Comparison of ENCODE assay signal across 18 cellular contexts in genomic region chr11:12006552-12007229, GRCh38. TPM values are rescaled to one million over a fixed set of nuclear protein-coding genes. Genes with fewer than 3 reads are reported as not detected.
DNase-seq lines count a peak whose midpoint lies in the region; ATAC-seq and TF ChIP-seq lines count a peak whose summit lies in the region.
"Had no signal": no experiment of that assay in that cellular context is flagged by ENCODE, and none has a peak within 500 bp of the region (broad histone marks: within the 10 kb centered on the region; RNA-seq: fewer than 3 reads in every experiment).

No MANE protein-coding gene starts in this region.

- H3K4me3 ChIP-seq in left ventricle myocardium inferior (peak overlapping the region; percentile 82), dorsolateral prefrontal cortex (peak overlapping the region in 57 of 59 donors; percentile 21 to 82 (median 72)), mesodermal cell (ENCODE audit: extremely low read depth, insufficient read depth, low read length, poor library complexity, severe bottlenecking) (peak overlapping the region; percentile 79), vagina (peak overlapping the region in 1 of 2 donors; percentile 60)

- 96% methylated on average over 5 of the region's 7 CpGs for WGBS in mesodermal cell (ENCODE audit: insufficient coverage in 2 of 2), 2 experiments

- no peak for DNase-seq in left ventricle myocardium inferior
- no peak for DNase-seq in Right ventricle myocardium inferior (ENCODE audit: missing footprints)
- no peak for DNase-seq in dorsolateral prefrontal cortex
- no peak for DNase-seq in vagina (ENCODE audit: extremely low spot score in 2 of 2)
- DNase-seq in stimulated activated naive CD8-positive, alpha-beta T cell treated with anti-CD3 and anti-CD28 coated beads, Interleukin-15, Interleukin-2, amounts not matched to agents 100 U/mL and 50 U/mL, for 24 hours: no peak
- DNase-seq: activated CD4-positive, alpha-beta T cell treated with anti-CD3 and anti-CD28 coated beads, Interleukin-2, amount 50 U/mL, for 4 hours; anterior cingulate cortex; COR-L47; effector CD8-positive, alpha-beta T cell; KBM-7; NCI-H1417; NK-92 treated with Interleukin-12 subunit alpha and Interleukin-12 subunit beta, amount 100 ng/mL, for 24 hours; occipital lobe; stimulated activated naive CD8-positive, alpha-beta T cell treated with anti-CD3 and anti-CD28 coated beads, Interleukin-15, amount 100 ng/mL, for 72 hours had no signal

- peaks cover 18% of the 10 kb centered on the region for H3K27me3 ChIP-seq in left ventricle myocardium inferior (ENCODE audit: low read depth)
- no peaks in the 10 kb centered on the region for H3K27me3 ChIP-seq in dorsolateral prefrontal cortex
- no peaks in the 10 kb centered on the region for H3K27me3 ChIP-seq in vagina

- intact Hi-C loops in left ventricle myocardium inferior (cut with micrococcal nuclease): no loop called here
- intact Hi-C loops in Right ventricle myocardium inferior (cut with DNase I): loop anchor here (5.0 kb wide), 1 partner anchor 34 kb away; no protein-coding TSS in a partner anchor
- intact Hi-C loops in dorsolateral prefrontal cortex (cut with DNase I): no loop called here
- intact Hi-C loops in vagina (cut with DNase I): no loop called here

- no peak for TF ChIP-seq POLR2A in vagina (IDR thresholded peaks at IDR 0.05)

- H3K9me3 ChIP-seq in left ventricle myocardium inferior (replicated peaks): no peaks in the 10 kb centered on the region
- no peaks in the 10 kb centered on the region for H3K9me3 ChIP-seq in mesodermal cell (ENCODE audit: control insufficient read depth, low read length)
- H3K9me3 ChIP-seq in vagina: no peaks in the 10 kb centered on the region

- H3K4me1 ChIP-seq in left ventricle myocardium inferior (peaks cover 65% of the 10 kb centered on the region), mesodermal cell (ENCODE audit: control insufficient read depth, insufficient read depth, low read length, poor library complexity, severe bottlenecking) (peaks cover 35% of the 10 kb centered on the region), vagina (peaks cover 51% of the 10 kb centered on the region)

- ATAC-seq in Right ventricle myocardium inferior (no peak), HG02588 (IDR thresholded peaks at IDR 0.05; ENCODE audit: unreplicated experiment) (no peak), HG03097 (IDR thresholded peaks at IDR 0.05; ENCODE audit: low FRiP score, unreplicated experiment) (no peak)
- ATAC-seq in stimulated activated naive CD8-positive, alpha-beta T cell treated with anti-CD3 and anti-CD28 coated beads, Interleukin-15, Interleukin-2, amounts not matched to agents 100 U/mL and 50 U/mL, for 24 hours: no peak
- ATAC-seq: stimulated activated naive CD8-positive, alpha-beta T cell treated with anti-CD3 and anti-CD28 coated beads, Interleukin-15, amount 100 ng/mL, for 72 hours had no signal

- H3K36me3 ChIP-seq in left ventricle myocardium inferior (peaks cover 5% of the 10 kb centered on the region), mesodermal cell (ENCODE audit: control insufficient read depth, insufficient read depth, low read length) (peaks cover 44% of the 10 kb centered on the region), vagina (peaks cover 0 to 3% of the 10 kb centered on the region in 2 donors)

- TF ChIP-seq CTCF in left ventricle myocardium inferior (IDR thresholded peaks at IDR 0.05; ENCODE audit: borderline replicate concordance) (no peak), dorsolateral prefrontal cortex (IDR thresholded peaks at IDR 0.05 in 54 of 56, conservative IDR thresholded peaks at IDR 0.05 in 2 of 56; ENCODE audit: low read depth in 1 of 56, partially characterized antibody in 56 of 56) (no peak), vagina (IDR thresholded peaks at IDR 0.05) (no peak)

- H3K27ac ChIP-seq in left ventricle myocardium inferior (replicated peaks) (peak overlapping the region; percentile 86), dorsolateral prefrontal cortex (peak overlapping the region in 52 of 59 donors; percentile 4 to 94 (median 87)), mesodermal cell (ENCODE audit: low read depth, low read length, severe bottlenecking) (no peak overlapping the region), vagina (peak overlapping the region; percentile 83)

RNA-seq across cellular contexts. Expression of gene DKK3, which starts 1.7 kb away (rescaled TPM):
- total RNA-seq in left ventricle myocardium inferior: 769 TPM
- total RNA-seq in Right ventricle myocardium inferior: 515 TPM
- total RNA-seq in dorsolateral prefrontal cortex: 1,000 to 10,000 TPM in 9 of 120 experiments, 100 to 1,000 TPM in 111; 391 to 1,132 (median 804) TPM
- 118 TPM for polyA plus RNA-seq in mesodermal cell (2013, experiment 1 of 2)
- 111 TPM for polyA plus RNA-seq in mesodermal cell (2013, experiment 2 of 2)
- 110 TPM for total RNA-seq in vagina
- total RNA-seq: activated T-helper 1 cell treated with anti-CD3 and anti-CD28 coated beads, Interleukin-12 subunit alpha, Interleukin-12 subunit beta, Interleukin-2, Interleukin-4 antibody, amounts not matched to agents 30 ng/mL and 10 ng/mL and 1 ng/mL, durations not matched to agents 14 hours and 24 hours and 36 hours had no signal
